ENCODE assay signal across 14 cellular contexts in the genomic region with DNA sequence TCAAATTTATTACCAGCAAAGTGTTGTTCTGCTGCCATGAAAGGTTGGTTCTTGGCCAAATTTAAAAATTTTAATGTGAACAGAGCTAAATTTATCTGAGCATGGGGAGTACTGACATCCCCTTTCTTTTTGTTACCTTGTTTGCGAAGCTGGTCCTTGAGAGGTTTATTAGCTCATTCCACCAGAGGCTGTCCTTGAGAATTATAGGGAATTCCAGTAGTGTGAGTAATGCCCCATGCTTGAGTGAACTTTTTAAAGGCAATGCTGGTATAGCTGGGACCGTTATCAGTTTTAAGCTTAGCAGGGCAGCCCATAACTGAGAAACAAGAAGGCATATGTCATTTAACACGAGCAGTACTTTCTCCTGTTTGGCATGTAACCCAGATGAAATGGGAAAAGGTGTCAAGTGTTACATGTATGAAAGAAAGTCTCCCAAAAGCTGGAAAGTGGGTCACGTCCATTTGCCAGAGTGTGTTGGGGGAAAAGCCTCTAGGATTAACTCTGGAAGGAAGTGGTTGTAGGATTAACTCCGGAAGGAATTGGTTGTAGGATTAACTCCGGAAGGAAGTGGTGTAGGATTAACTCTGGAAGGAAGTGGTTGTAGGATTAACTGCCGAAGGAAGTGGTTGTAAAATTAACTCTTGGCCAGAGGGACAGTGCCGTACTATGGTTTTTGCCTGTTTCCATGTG. TPM values are rescaled to one million over a fixed set of nuclear protein-coding genes. Genes with fewer than 3 reads are reported as not detected.
DNase-seq lines count a peak whose midpoint lies in the region; ATAC-seq and TF ChIP-seq lines count a peak whose summit lies in the region.
"Had no signal": no experiment of that assay in that cellular context is flagged by ENCODE, and none has a peak within 500 bp of the region (broad histone marks: within the 10 kb centered on the region; RNA-seq: fewer than 3 reads in every experiment).

No MANE protein-coding gene starts in this region.

- 59 to 64% methylated on average over 5 to 7 of the region's 8 CpGs for WGBS in gastroesophageal sphincter (ENCODE audit: low coverage in 1 of 2), 2 donors

- H3K27me3 ChIP-seq in A673 (replicated peaks; ENCODE audit: insufficient read depth, low read depth, low read length, poor library complexity) (no peaks in the 10 kb centered on the region), muscle layer of duodenum (ENCODE audit: low read depth, low read length) (no peaks in the 10 kb centered on the region), gastroesophageal sphincter (no peaks in the 10 kb centered on the region)

- BruUV-seq in A673 (replicated peaks; lab: Mats Ljungman, UMichigan) = no TSS peak

- CTCF ChIA-PET in A673 (lab: Charles Lee) = interaction anchor here (1.0 to 1.7 kb wide), 3 partner anchors 53 to 349 kb away, joined by 4 to 6 read pairs (median 4); partner anchors contain the start of gene AKR1C3

- TF ChIP-seq CTCF in A673 (conservative IDR thresholded peaks at IDR 0.05; ENCODE audit: low read depth, low read length) = no peak
- no peak for TF ChIP-seq CTCF in gastroesophageal sphincter (IDR thresholded peaks at IDR 0.05)

- ATAC-seq in gastroesophageal sphincter = no peak
- ATAC-seq: effector memory CD8-positive, alpha-beta T cell; GM12878 had no signal

- no peak for TF ChIP-seq EP300 in gastroesophageal sphincter (IDR thresholded peaks at IDR 0.05)

- H3K4me1 ChIP-seq in A673 (ENCODE audit: insufficient read depth, low read length, poor library complexity, severe bottlenecking) = peaks cover 75% of the 10 kb centered on the region
- no peaks in the 10 kb centered on the region for H3K4me1 ChIP-seq in muscle layer of duodenum (ENCODE audit: control insufficient read depth in 1 of 2, insufficient read depth in 2 of 2, low read length in 2 of 2)
- peaks cover 0 to 8% (median 0%) of the 10 kb centered on the region in 3 donors for H3K4me1 ChIP-seq in gastroesophageal sphincter

- H3K36me3 ChIP-seq in A673 (ENCODE audit: insufficient read depth, low read length, poor library complexity, severe bottlenecking) = no peaks in the 10 kb centered on the region
- H3K36me3 ChIP-seq in muscle layer of duodenum (ENCODE audit: control insufficient read depth in 1 of 2, insufficient read depth in 2 of 2, low read length in 2 of 2) = no peaks in the 10 kb centered on the region
- no peaks in the 10 kb centered on the region for H3K36me3 ChIP-seq in gastroesophageal sphincter

- intact Hi-C loops in A673 (cut with micrococcal nuclease; ENCODE audit: unreplicated experiment) = loop anchor here (2.0 to 10.0 kb wide), 6 partner anchors 54 to 564 kb away; partner anchors contain the start of gene AKR1C3
- intact Hi-C loops in posterior cingulate gyrus (cut with DNase I) = no loop called here

- POLR2A ChIA-PET in A673 (lab: Charles Lee; ENCODE audit: low non-redundant PET) = no interaction called here

- DNase-seq in A673 (ENCODE audit: low spot score) (peak; percentile 98), NCI-H226 (peak; percentile 11), dermis blood vessel endothelial cell (peak; percentile 0), posterior cingulate gyrus (no peak), NK-92 (lab: John Stamatoyannopoulos, UW; ENCODE audit: unreplicated experiment) (no peak), AG08396 (ENCODE audit: low spot score) (no peak)
- DNase-seq: activated CD4-positive, alpha-beta T cell treated with anti-CD3 and anti-CD28 coated beads for 1 hour; activated T-cell treated with anti-CD3 and anti-CD28 coated beads, Interleukin-2, amount 50 U/mL, for 1 hour; anterior cingulate cortex; effector memory CD8-positive, alpha-beta T cell; SW 1271 had no signal

- no peaks in the 10 kb centered on the region for H3K9me3 ChIP-seq in A673 (ENCODE audit: low read depth, low read length, poor library complexity, severe bottlenecking)
- H3K9me3 ChIP-seq in muscle layer of duodenum (ENCODE audit: control insufficient read depth in 1 of 2, low read length in 2 of 2) = no peaks in the 10 kb centered on the region
- H3K9me3 ChIP-seq in gastroesophageal sphincter = peaks cover 0 to 5% (median 0%) of the 10 kb centered on the region in 3 donors

- H3K27ac ChIP-seq in A673 (ENCODE audit: low read depth, low read length, poor library complexity, severe bottlenecking) (peak overlapping the region; percentile 98), muscle layer of duodenum (ENCODE audit: low read length) (peak overlapping the region; percentile 4), gastroesophageal sphincter (peak overlapping the region in 2 of 4 donors; percentile 9 to 17)

- TF ChIP-seq POLR2A in gastroesophageal sphincter (IDR thresholded peaks at IDR 0.05) = no peak

- H3K4me3 ChIP-seq in A673 (ENCODE audit: low read depth, low read length, poor library complexity, severe bottlenecking) (peak overlapping the region; percentile 28), muscle layer of duodenum (ENCODE audit: low read depth in 1 of 2, low read length in 2 of 2) (peak overlapping the region in 1 of 2 donors; percentile 47), gastroesophageal sphincter (peak overlapping the region in 1 of 2 donors; percentile 21)
- H3K4me3 ChIP-seq: GM12878 had no signal

RNA-seq across cellular contexts. Expression of gene AKR1C2, which starts 37.3 kb away (rescaled TPM):
- total RNA-seq in A673 (2021) (16.2 and 23.5 TPM in 2 replicates), dermis blood vessel endothelial cell (50.2 and 63.2 TPM in 2 replicates), gastroesophageal sphincter (10 to 100 TPM; 13.5 to 48.3 (median 17.7) TPM)

RNA-seq across cellular contexts. Expression of gene AKR1C3, which starts 53.3 kb away (rescaled TPM):
- total RNA-seq in A673 (2021) (618 and 627 TPM in 2 replicates), dermis blood vessel endothelial cell (119 and 237 TPM in 2 replicates), gastroesophageal sphincter (10 to 100 TPM; 14.3 to 32.2 (median 19.3) TPM)

Comparison
In these comparisons a context has a peak if more than half of its experiments do, and no peak if none do; other contexts are left out.
1. DNase-seq: peak in A673 (single experiment), NCI-H226 (single experiment) and dermis blood vessel endothelial cell (single experiment); none in posterior cingulate gyrus (0 of 10), NK-92 (single experiment) and AG08396 (single experiment).